Comparison of ENCODE assay signal across 11 cellular contexts in genomic region chr18:3251963-3252277, GRCh38. TPM values are rescaled to one million over a fixed set of nuclear protein-coding genes. Genes with fewer than 3 reads are reported as not detected.
DNase-seq lines count a peak whose midpoint lies in the region; ATAC-seq and TF ChIP-seq lines count a peak whose summit lies in the region.
"Had no signal": no experiment of that assay in that cellular context is flagged by ENCODE, and none has a peak within 500 bp of the region (broad histone marks: within the 10 kb centered on the region; RNA-seq: fewer than 3 reads in every experiment).

No MANE protein-coding gene starts in this region.

- peak overlapping the region; percentile 23; the same call in 1 of the 2 replicates for H3K27ac Mint-ChIP-seq in GM23338
- H3K27ac Mint-ChIP-seq: H9 had no signal

- peaks cover 62% of the 10 kb centered on the region for H3K79me2 ChIP-seq in GM23338 (replicated peaks; ENCODE audit: insufficient read depth)

- no peak overlapping the region for H3K4me3 Mint-ChIP-seq in GM23338
- H3K4me3 Mint-ChIP-seq: H9 had no signal

- H3K4me2 ChIP-seq in GM23338, result no peak overlapping the region

- H3K4me1 Mint-ChIP-seq in GM23338, result peaks cover 20% of the 10 kb centered on the region

- no peak overlapping the region for H2AFZ ChIP-seq in GM23338

- H3K27me3 Mint-ChIP-seq in GM23338 (ENCODE audit: insufficient read depth, low read depth, poor library complexity), result peaks cover 10% of the 10 kb centered on the region

- DNase-seq in A172 (ENCODE audit: low spot score), result peak; percentile 68
- DNase-seq in GM23338 (ENCODE audit: low spot score), result no peak
- DNase-seq in breast epithelium (ENCODE audit: low spot score in 2 of 2), result no peak
- no peak for DNase-seq in lower lobe of right lung
- no peak for DNase-seq in NCI-H526 treated with DMSO at 0.1 percent for 48 hours (lab: John Stamatoyannopoulos, UW)
- DNase-seq in GM10266 (ENCODE audit: extremely low spot score), result no peak
- no peak for DNase-seq in inferior parietal cortex (ENCODE audit: extremely low spot score)
- no peak for DNase-seq in central memory CD4-positive, alpha-beta T cell
- DNase-seq: COR-L47, H9 had no signal

- H3K4me1 ChIP-seq in GM23338 (ENCODE audit: insufficient read depth) (peaks cover 14% of the 10 kb centered on the region), breast epithelium (peaks cover 4 to 5% of the 10 kb centered on the region in 2 donors), lower lobe of right lung (peaks cover 81% of the 10 kb centered on the region)

- H3K27me3 ChIP-seq in GM23338 (ENCODE audit: insufficient read depth) (no peaks in the 10 kb centered on the region), breast epithelium (no peaks in the 10 kb centered on the region), lower lobe of right lung (ENCODE audit: low read depth) (no peaks in the 10 kb centered on the region)

- TF ChIP-seq CTCF in GM23338 (conservative IDR thresholded peaks at IDR 0.05; ENCODE audit: low read depth in 2 of 2), result no peak
- no peak for TF ChIP-seq CTCF in breast epithelium (IDR thresholded peaks at IDR 0.05)
- no peak for TF ChIP-seq CTCF in lower lobe of right lung (IDR thresholded peaks at IDR 0.05)
- no peak for TF ChIP-seq CTCF in GM10266 (IDR thresholded peaks at IDR 0.05; ENCODE audit: control insufficient read depth, insufficient read depth, low read depth, missing control alignments)

- peaks cover 55% of the 10 kb centered on the region for H3K36me3 Mint-ChIP-seq in GM23338 (ENCODE audit: low read depth)

- no peaks in the 10 kb centered on the region for H3K9me2 ChIP-seq in GM23338 (ENCODE audit: insufficient read depth)

- H3K9me3 Mint-ChIP-seq in GM23338, result no peaks in the 10 kb centered on the region
- H3K9me3 Mint-ChIP-seq: H9 had no signal

- H3F3A ChIP-seq in GM23338 (replicated peaks; ENCODE audit: low read depth), result 0 out of 2 replicates have a peak, but pooled peaks cover under 1% of the 10 kb centered on the region

- no peak overlapping the region for H3K4me3 ChIP-seq in GM23338
- peak overlapping the region in 1 of 3 donors; percentile 13 for H3K4me3 ChIP-seq in breast epithelium
- H3K4me3 ChIP-seq in lower lobe of right lung, result no peak overlapping the region

- ATAC-seq in GM23338 (no peak), lower lobe of right lung (no peak)
- ATAC-seq: esophagus mucosa had no signal

- no peak overlapping the region for H3K27ac ChIP-seq in GM23338 (ENCODE audit: low read depth)
- peak overlapping the region; percentile 40 to 100 for H3K27ac ChIP-seq in breast epithelium
- H3K27ac ChIP-seq in lower lobe of right lung, result peak overlapping the region; percentile 6

- no peak for TF ChIP-seq POLR2A in breast epithelium (IDR thresholded peaks at IDR 0.05)

- H3K9me3 ChIP-seq in breast epithelium, result no peaks in the 10 kb centered on the region
- H3K9me3 ChIP-seq in lower lobe of right lung, result no peaks in the 10 kb centered on the region

- intact Hi-C loops in breast epithelium (cut with DNase I; ENCODE audit: low total_unique reads), result no loop called here
- intact Hi-C loops in lower lobe of right lung (cut with DNase I), result no loop called here

- H3K36me3 ChIP-seq in GM23338 (ENCODE audit: insufficient read depth) (peaks cover 32% of the 10 kb centered on the region), breast epithelium (peaks cover 4% of the 10 kb centered on the region), lower lobe of right lung (peaks cover 43% of the 10 kb centered on the region)

- peaks cover 17% of the 10 kb centered on the region; the same call in 1 of the 2 replicates for H4K20me1 ChIP-seq in GM23338 (replicated peaks; ENCODE audit: insufficient read depth)

TF ChIP-seq in GM23338, 12 proteins besides CTCF, POLR2A, EP300 and RAD21 (continues in another document):
- no peak for TF ChIP-seq CREB1 (CRISPR knock-in tag; IDR thresholded peaks at IDR 0.05; ENCODE audit: low read depth)
- TF ChIP-seq STAT1 (IDR thresholded peaks at IDR 0.05; ENCODE audit: unreplicated experiment), result no peak
- TF ChIP-seq POLR2AphosphoS5 (IDR thresholded peaks at IDR 0.05; ENCODE audit: low read depth), result no peak
- TF ChIP-seq EZH2phosphoT487 (IDR thresholded peaks at IDR 0.05; ENCODE audit: unreplicated experiment), result no peak
- TF ChIP-seq ZNF462 (CRISPR knock-in tag; IDR thresholded peaks at IDR 0.05), result no peak
- TF ChIP-seq JUNB (IDR thresholded peaks at IDR 0.05; ENCODE audit: unreplicated experiment), result no peak

RNA-seq across cellular contexts. Expression of gene MYL12A, which starts 4.3 kb away (rescaled TPM):
- total RNA-seq in A172 (2014; rRNA removed; shearing (Covaris generic)), result 1,577 and 1,578 TPM in 2 replicates
- 206 and 244 TPM in 2 replicates for total RNA-seq in GM23338 (2014; rRNA removed; shearing (Covaris generic))
- polyA plus RNA-seq in GM23338 (2016; fragmentation: Nextera tagmentation; extraction: Ambion mirVana), result 475 and 502 TPM in 2 replicates
- total RNA-seq in breast epithelium (100 to 1,000 TPM; 403 to 495 (median 444) TPM), lower lobe of right lung (481 TPM)

RNA-seq across cellular contexts. Expression of gene MYL12B, which starts 10.0 kb away (rescaled TPM):
- 633 and 743 TPM in 2 replicates for total RNA-seq in A172 (2014; rRNA removed; shearing (Covaris generic))
- 152 and 165 TPM in 2 replicates for total RNA-seq in GM23338 (2014; rRNA removed; shearing (Covaris generic))
- polyA plus RNA-seq in GM23338 (2016; fragmentation: Nextera tagmentation; extraction: Ambion mirVana), result 282 and 330 TPM in 2 replicates
- total RNA-seq in breast epithelium, result 100 to 1,000 TPM; 305 to 371 (median 335) TPM
- 318 TPM for total RNA-seq in lower lobe of right lung

RNA-seq across cellular contexts. Expression of gene MYOM1, which starts 32.2 kb away (rescaled TPM):
- total RNA-seq in A172 (2014; rRNA removed; shearing (Covaris generic)), result not detected in 2 replicates
- total RNA-seq in GM23338 (2014; rRNA removed; shearing (Covaris generic)), result 0.08 and 0.38 TPM in 2 replicates
- polyA plus RNA-seq in GM23338 (2016; fragmentation: Nextera tagmentation; extraction: Ambion mirVana), result 0.21 and 0.27 TPM in 2 replicates
- total RNA-seq in breast epithelium (1 to 10 TPM; 3.1 to 6.9 (median 5.9) TPM), lower lobe of right lung (5.0 TPM)
